Comparison of ENCODE assay signal across 17 cellular contexts in genomic region chr2:190537765-190538164, GRCh38. TPM values are rescaled to one million over a fixed set of nuclear protein-coding genes. Genes with fewer than 3 reads are reported as not detected.
A peak's percentile ranks its signal among the peaks of the same experiment; 100 is the strongest.
DNase-seq lines count a peak whose midpoint lies in the region; ATAC-seq and TF ChIP-seq lines count a peak whose summit lies in the region.
"Had no signal": no experiment of that assay in that cellular context is flagged by ENCODE, and none has a peak within 500 bp of the region (broad histone marks: within the 10 kb centered on the region; RNA-seq: fewer than 3 reads in every experiment).

No MANE protein-coding gene starts in this region.

- H3K36me3 ChIP-seq in CD8-positive, alpha-beta memory T cell (ENCODE audit: insufficient read depth, low read length): no peaks in the 10 kb centered on the region
- no peaks in the 10 kb centered on the region for H3K36me3 ChIP-seq in left lung

- POLR2A ChIA-PET in CD8-positive, alpha-beta memory T cell (lab: Charles Lee): interaction anchor here (0.6 kb wide), 1 partner anchor 520 kb away, joined by 7 read pairs; no protein-coding TSS in a partner anchor

- H3K27ac Mint-ChIP-seq in CD8-positive, alpha-beta memory T cell: peak overlapping the region in 7 of 8 donors; percentile 23 to 100 (median 85)
- peak overlapping the region; percentile 76 to 84 (median 78) for H3K27ac Mint-ChIP-seq in IgD-negative memory B cell
- H3K27ac Mint-ChIP-seq: endodermal cell had no signal

- H3K4me1 Mint-ChIP-seq in CD8-positive, alpha-beta memory T cell: peaks cover 25 to 38% (median 37%) of the 10 kb centered on the region in 3 donors
- peaks cover 18 to 36% (median 24%) of the 10 kb centered on the region in 3 donors for H3K4me1 Mint-ChIP-seq in IgD-negative memory B cell

- H3K27me3 ChIP-seq in CD8-positive, alpha-beta memory T cell (ENCODE audit: insufficient read depth, low read length, poor library complexity, severe bottlenecking): no peaks in the 10 kb centered on the region
- no peaks in the 10 kb centered on the region for H3K27me3 ChIP-seq in left lung

- in situ Hi-C loops in astrocyte of the spinal cord (cut with HindIII; ENCODE audit: low sequenced_read_pairs): no loop called here

- peak overlapping the region in 1 of 7 donors; percentile 61 for H3K4me3 Mint-ChIP-seq in CD8-positive, alpha-beta memory T cell
- H3K4me3 Mint-ChIP-seq in IgD-negative memory B cell: peak overlapping the region in 1 of 4 donors; percentile 76
- H3K4me3 Mint-ChIP-seq: endodermal cell had no signal

- peaks cover 39 to 46% (median 42%) of the 10 kb centered on the region in 5 donors for H3K9me3 Mint-ChIP-seq in CD8-positive, alpha-beta memory T cell
- peaks cover 6 to 41% (median 15%) of the 10 kb centered on the region in 3 donors for H3K9me3 Mint-ChIP-seq in IgD-negative memory B cell

- CTCF ChIA-PET in CD8-positive, alpha-beta memory T cell (lab: Charles Lee): no interaction called here

- peak in 2 of 5 donors; percentile 29 to 33 for DNase-seq in CD8-positive, alpha-beta memory T cell
- DNase-seq in astrocyte of the spinal cord (ENCODE audit: low read depth, low spot score): peak; percentile 36
- DNase-seq in iris pigment epithelial cell (ENCODE audit: low read depth): peak; percentile 20
- no peak for DNase-seq in NCI-H1048 (lab: John Stamatoyannopoulos, UW)
- DNase-seq in left lung: no peak
- DNase-seq in stimulated activated CD4-positive, alpha-beta T cell treated with anti-CD3 and anti-CD28 coated beads, Interleukin-15, amount 100 ng/mL, for 24 hours: no peak
- DNase-seq: activated CD8-positive, alpha-beta memory T cell treated with anti-CD3 and anti-CD28 coated beads, Interleukin-2, amount 50 U/mL, for 4 hours; caudate nucleus; EL; endodermal cell; kidney; NCI-H1092 treated with DMSO at 0.1 percent for 48 hours; psoas muscle; substantia nigra had no signal

- peaks cover 24% of the 10 kb centered on the region for H3K9me3 ChIP-seq in CD8-positive, alpha-beta memory T cell (ENCODE audit: low read length)
- peaks cover 0 to 47% of the 10 kb centered on the region in 2 donors for H3K9me3 ChIP-seq in left lung

- ATAC-seq in GM18498 (IDR thresholded peaks at IDR 0.05; ENCODE audit: unreplicated experiment): no peak
- ATAC-seq in left lung: no peak
- ATAC-seq: activated naive CD4-positive, alpha-beta T cell treated with anti-CD3 and anti-CD28 coated beads, Interleukin-2, amount 50 U/mL, for 72 hours; psoas muscle had no signal

- no peak overlapping the region for H3K4me3 ChIP-seq in CD8-positive, alpha-beta memory T cell (ENCODE audit: low read length)
- H3K4me3 ChIP-seq in astrocyte of the spinal cord (ENCODE audit: low read depth, low read length) (no peak overlapping the region), left lung (no peak overlapping the region)
- H3K4me3 ChIP-seq: psoas muscle had no signal

- no peak overlapping the region for H3K27ac ChIP-seq in CD8-positive, alpha-beta memory T cell (ENCODE audit: low read depth, low read length)
- H3K27ac ChIP-seq in left lung: no peak overlapping the region
- H3K27ac ChIP-seq: psoas muscle had no signal

- peaks cover 22% of the 10 kb centered on the region for H3K4me1 ChIP-seq in CD8-positive, alpha-beta memory T cell (ENCODE audit: insufficient read depth, low read length)
- peaks cover 5 to 25% of the 10 kb centered on the region in 2 donors for H3K4me1 ChIP-seq in left lung
- H3K4me1 ChIP-seq: psoas muscle had no signal

- intact Hi-C loops in left lung (cut with DNase I): no loop called here

- no peak for TF ChIP-seq CTCF in astrocyte of the spinal cord (IDR thresholded peaks at IDR 0.05; ENCODE audit: low read depth, low read length)
- TF ChIP-seq CTCF in left lung (IDR thresholded peaks at IDR 0.05): no peak

- H3K27me3 Mint-ChIP-seq in CD8-positive, alpha-beta memory T cell: peaks cover 0 to 1% of the 10 kb centered on the region in 2 donors
- H3K27me3 Mint-ChIP-seq in IgD-negative memory B cell: no peaks in the 10 kb centered on the region

- H3K36me3 Mint-ChIP-seq in CD8-positive, alpha-beta memory T cell: peaks cover 13 to 58% (median 31%) of the 10 kb centered on the region in 3 donors
- H3K36me3 Mint-ChIP-seq in IgD-negative memory B cell: peaks cover 9% of the 10 kb centered on the region

RNA-seq across cellular contexts. Expression of gene NEMP2, which starts 3.2 kb away (rescaled TPM):
- 10 to 100 TPM; 16.9 to 17.5 TPM for total RNA-seq in CD8-positive, alpha-beta memory T cell
- polyA plus RNA-seq in CD8-positive, alpha-beta memory T cell: 10.5 TPM
- 5.5 TPM for polyA plus RNA-seq in IgD-negative memory B cell
- 1 to 10 TPM; 8.1 to 9.3 TPM for total RNA-seq in left lung

Comparison
In these comparisons a context has a peak if more than half of its experiments do, and no peak if none do; other contexts are left out.
1. DNase-seq: peak in astrocyte of the spinal cord (single experiment) and iris pigment epithelial cell (single experiment); none in NCI-H1048 (single experiment), left lung (0 of 2) and stimulated activated CD4-positive, alpha-beta T cell treated with anti-CD3 and anti-CD28 coated beads, Interleukin-15, amount 100 ng/mL, for 24 hours (single experiment).